ENCODE assay signal across 24 cellular contexts in genomic region chr2:132497591-132497990, GRCh38.
"Had no signal": no experiment of that assay in that cellular context is flagged by ENCODE, and none has a peak within 500 bp of the region (broad histone marks: within the 10 kb centered on the region; RNA-seq: fewer than 3 reads in every experiment).

No MANE protein-coding gene starts in this region.

- H3K4me3 Mint-ChIP-seq: activated naive CD4-positive, alpha-beta T cell treated with anti-CD3 and anti-CD28 coated beads, Interleukin-2, amount 50 U/mL, for 24 hours; central memory CD8-positive, alpha-beta T cell; natural killer cell treated with Interleukin-12 subunit alpha and Interleukin-12 subunit beta and Interleukin-15 and Interleukin-18, amount 100 ng/mL, for 72 hours had no signal

- DNase-seq: activated CD4-positive, alpha-beta T cell treated with anti-CD3 and anti-CD28 coated beads, Interleukin-2, amount 50 U/mL, for 48 hours; activated T-cell treated with anti-CD3 and anti-CD28 coated beads, Interleukin-2, amount 50 U/mL, for 1 hour; amygdala; body of pancreas; cortex of kidney; effector CD4-positive, alpha-beta T cell; esophagus squamous epithelium; kidney; left ventricle myocardium superior; nucleus accumbens; posterior cingulate gyrus; retina; stimulated activated CD4-positive, alpha-beta T cell treated with anti-CD3 and anti-CD28 coated beads, Interleukin-15, amount 100 ng/mL, for 24 hours; stimulated activated CD4-positive, alpha-beta T cell treated with anti-CD3 and anti-CD28 coated beads, Interleukin-4, amount 100 ng/mL, for 1 hour; stimulated activated naive CD4-positive, alpha-beta T cell; T-helper 1 cell; uterus had no signal

- H3K4me1 ChIP-seq: body of pancreas, esophagus squamous epithelium, gastroesophageal sphincter, tibial nerve, uterus had no signal

- H3K27ac Mint-ChIP-seq: activated naive CD4-positive, alpha-beta T cell treated with anti-CD3 and anti-CD28 coated beads, Interleukin-2, amount 50 U/mL, for 24 hours; natural killer cell treated with Interleukin-12 subunit alpha and Interleukin-12 subunit beta and Interleukin-15 and Interleukin-18, amount 100 ng/mL, for 72 hours had no signal

- H3K4me1 Mint-ChIP-seq: activated naive CD4-positive, alpha-beta T cell treated with anti-CD3 and anti-CD28 coated beads, Interleukin-2, amount 50 U/mL, for 24 hours; central memory CD8-positive, alpha-beta T cell had no signal

- H3K36me3 ChIP-seq: esophagus squamous epithelium, gastroesophageal sphincter, tibial nerve, uterus had no signal

- H3K9me3 ChIP-seq: body of pancreas, uterus had no signal

- H3K4me3 ChIP-seq: body of pancreas, esophagus squamous epithelium, gastroesophageal sphincter, skin epidermis, tibial nerve, uterus had no signal

- H3K36me3 Mint-ChIP-seq: activated naive CD4-positive, alpha-beta T cell treated with anti-CD3 and anti-CD28 coated beads, Interleukin-2, amount 50 U/mL, for 24 hours; natural killer cell treated with Interleukin-12 subunit alpha and Interleukin-12 subunit beta and Interleukin-15 and Interleukin-18, amount 100 ng/mL, for 72 hours had no signal

- H3K27me3 Mint-ChIP-seq: activated naive CD4-positive, alpha-beta T cell treated with anti-CD3 and anti-CD28 coated beads, Interleukin-2, amount 50 U/mL, for 24 hours; central memory CD8-positive, alpha-beta T cell; natural killer cell treated with Interleukin-12 subunit alpha and Interleukin-12 subunit beta and Interleukin-15 and Interleukin-18, amount 100 ng/mL, for 72 hours had no signal

- H3K27ac ChIP-seq: body of pancreas, esophagus squamous epithelium, gastroesophageal sphincter, skin epidermis, tibial nerve, uterus, VCaP had no signal

- H3K27me3 ChIP-seq: body of pancreas, esophagus squamous epithelium, gastroesophageal sphincter, tibial nerve, uterus had no signal

- ATAC-seq: body of pancreas; gastroesophageal sphincter; left ventricle myocardium superior; natural killer cell treated with Interleukin-12 subunit alpha and Interleukin-12 subunit beta and Interleukin-15 and Interleukin-18, amount 100 ng/mL, for 72 hours had no signal
